In the genomic region with DNA sequence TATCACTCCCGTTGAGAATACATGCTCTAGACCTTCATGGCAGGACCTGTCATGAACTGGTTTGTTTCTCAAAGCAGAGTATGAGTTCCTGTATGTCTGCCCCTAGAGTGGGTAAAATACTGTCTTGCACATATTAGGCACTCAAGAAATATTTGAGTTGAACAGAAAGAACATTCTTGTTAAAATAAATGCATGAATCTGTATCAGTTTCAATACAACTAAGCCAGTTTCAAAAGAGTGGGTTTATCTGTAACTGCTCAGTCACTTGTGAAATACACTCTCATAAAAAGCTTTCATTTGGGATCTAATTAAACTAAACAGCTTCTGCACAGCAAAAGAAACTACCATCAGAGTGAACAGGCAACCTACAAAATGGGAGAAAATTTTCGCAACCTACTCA, we compare ENCODE assay signal across 18 cellular contexts.
DNase-seq lines count a peak whose midpoint lies in the region; ATAC-seq and TF ChIP-seq lines count a peak whose summit lies in the region.
"Had no signal": no experiment of that assay in that cellular context is flagged by ENCODE, and none has a peak within 500 bp of the region (broad histone marks: within the 10 kb centered on the region; RNA-seq: fewer than 3 reads in every experiment).

No MANE protein-coding gene starts in this region.

- no peak for TF ChIP-seq CTCF in GM10248 (IDR thresholded peaks at IDR 0.05; ENCODE audit: control extremely low read depth, extremely low read depth, low read depth, missing control alignments)
- no peak for TF ChIP-seq CTCF in esophagus squamous epithelium (IDR thresholded peaks at IDR 0.05)
- no peak for TF ChIP-seq CTCF in CD8-positive, alpha-beta T cell (IDR thresholded peaks at IDR 0.05)
- TF ChIP-seq CTCF in prostate gland (IDR thresholded peaks at IDR 0.05) = no peak

- no peak for TF ChIP-seq POLR2A in esophagus squamous epithelium (IDR thresholded peaks at IDR 0.05)
- no peak for TF ChIP-seq POLR2A in prostate gland (IDR thresholded peaks at IDR 0.05)

- peak; percentile 48 for DNase-seq in GM10248 (ENCODE audit: extremely low spot score)
- DNase-seq in left ventricle myocardium superior = no peak
- DNase-seq in esophagus squamous epithelium (lab: John Stamatoyannopoulos, UW) = no peak
- no peak for DNase-seq in CD8-positive, alpha-beta T cell
- no peak for DNase-seq in prostate gland (ENCODE audit: low spot score)
- DNase-seq: activated naive CD4-positive, alpha-beta T cell treated with anti-CD3 and anti-CD28 coated beads for 36 hours; DND-41; GOT3; naive B cell; NCI-H2107; stimulated activated CD8-positive, alpha-beta memory T cell treated with anti-CD3 and anti-CD28 coated beads, Interleukin-4, amount 100 ng/mL, for 48 hours; WERI-Rb-1 had no signal

- no peaks in the 10 kb centered on the region for H3K36me3 Mint-ChIP-seq in CD8-positive, alpha-beta T cell
- H3K36me3 Mint-ChIP-seq: IgD-negative memory B cell, naive B cell had no signal

- H3K27ac ChIP-seq in esophagus squamous epithelium = no peak overlapping the region
- H3K27ac ChIP-seq in CD8-positive, alpha-beta T cell (ENCODE audit: low read depth, low read length) = no peak overlapping the region
- no peak overlapping the region for H3K27ac ChIP-seq in prostate gland
- H3K27ac ChIP-seq: RWPE1, WERI-Rb-1 had no signal

- no peaks in the 10 kb centered on the region for H3K4me1 Mint-ChIP-seq in CD8-positive, alpha-beta T cell (ENCODE audit: low read depth)
- H3K4me1 Mint-ChIP-seq: IgD-negative memory B cell, naive B cell had no signal

- no peak overlapping the region for H3K4me3 ChIP-seq in esophagus squamous epithelium
- H3K4me3 ChIP-seq in CD8-positive, alpha-beta T cell (ENCODE audit: low read depth, low read length) = no peak overlapping the region
- H3K4me3 ChIP-seq in prostate gland = no peak overlapping the region
- H3K4me3 ChIP-seq: smooth muscle cell had no signal

- H3K4me1 ChIP-seq in esophagus squamous epithelium (no peaks in the 10 kb centered on the region), prostate gland (replicated peaks) (no peaks in the 10 kb centered on the region)
- H3K4me1 ChIP-seq in CD8-positive, alpha-beta T cell (ENCODE audit: insufficient read depth, low read length) = no peaks in the 10 kb centered on the region

- no peak overlapping the region for H3K4me3 Mint-ChIP-seq in CD8-positive, alpha-beta T cell
- H3K4me3 Mint-ChIP-seq: activated naive CD4-positive, alpha-beta T cell treated with anti-CD3 and anti-CD28 coated beads for 36 hours; IgD-negative memory B cell; naive B cell had no signal

- H3K27me3 Mint-ChIP-seq in CD8-positive, alpha-beta T cell (ENCODE audit: low read depth) = no peaks in the 10 kb centered on the region
- H3K27me3 Mint-ChIP-seq: IgD-negative memory B cell had no signal

- no peaks in the 10 kb centered on the region for H3K9me3 ChIP-seq in esophagus squamous epithelium
- H3K9me3 ChIP-seq in CD8-positive, alpha-beta T cell (ENCODE audit: low read length) = no peaks in the 10 kb centered on the region
- no peaks in the 10 kb centered on the region for H3K9me3 ChIP-seq in prostate gland

- no peak overlapping the region for H3K27ac Mint-ChIP-seq in CD8-positive, alpha-beta T cell
- H3K27ac Mint-ChIP-seq: activated naive CD4-positive, alpha-beta T cell treated with anti-CD3 and anti-CD28 coated beads for 36 hours; IgD-negative memory B cell; naive B cell had no signal

- WGBS in esophagus squamous epithelium, 2 donors = 81 to 93% methylated on average over 2 of the region's 2 CpGs
- 79% methylated on average over 2 of the region's 2 CpGs for WGBS in prostate gland

- CTCF ChIA-PET in GM10248 (lab: Yijun Ruan, JAX) = no interaction called here
- CTCF ChIA-PET in CD8-positive, alpha-beta T cell (lab: Charles Lee) = no interaction called here

- H3K27me3 ChIP-seq in esophagus squamous epithelium = no peaks in the 10 kb centered on the region
- no peaks in the 10 kb centered on the region for H3K27me3 ChIP-seq in CD8-positive, alpha-beta T cell (ENCODE audit: insufficient read depth, low read length)
- no peaks in the 10 kb centered on the region for H3K27me3 ChIP-seq in prostate gland (replicated peaks; ENCODE audit: insufficient read depth)

- H3K9me3 Mint-ChIP-seq in CD8-positive, alpha-beta T cell = peaks cover 3% of the 10 kb centered on the region

- ATAC-seq in GM19023 (IDR thresholded peaks at IDR 0.05; ENCODE audit: unreplicated experiment) (peak; percentile 82), GM21786 (IDR thresholded peaks at IDR 0.05; ENCODE audit: unreplicated experiment) (peak; percentile 89), HG03139 (IDR thresholded peaks at IDR 0.05; ENCODE audit: unreplicated experiment) (peak; percentile 71), left ventricle myocardium superior (no peak)
- ATAC-seq in CD8-positive, alpha-beta T cell = no peak

- no peaks in the 10 kb centered on the region for H3K36me3 ChIP-seq in esophagus squamous epithelium
- H3K36me3 ChIP-seq in CD8-positive, alpha-beta T cell (ENCODE audit: insufficient read depth, low read length) = no peaks in the 10 kb centered on the region
- no peaks in the 10 kb centered on the region for H3K36me3 ChIP-seq in prostate gland
- H3K36me3 ChIP-seq: WERI-Rb-1 had no signal

- intact Hi-C loops in left ventricle myocardium superior (cut with micrococcal nuclease) = no loop called here
- intact Hi-C loops in esophagus squamous epithelium (cut with DNase I) = no loop called here
- intact Hi-C loops in CD8-positive, alpha-beta T cell (cut with DNase I, micrococcal nuclease) = no loop called here
- intact Hi-C loops in prostate gland (cut with DNase I) = no loop called here

- POLR2A ChIA-PET in GM10248 (lab: Yijun Ruan, JAX) = no interaction called here
- POLR2A ChIA-PET in CD8-positive, alpha-beta T cell (lab: Charles Lee) = no interaction called here

Comparison
In these comparisons a context has a peak if more than half of its experiments do, and no peak if none do; other contexts are left out.
1. ATAC-seq: peak in GM19023 (single experiment), GM21786 (single experiment) and HG03139 (single experiment); none in left ventricle myocardium superior (single experiment) and CD8-positive, alpha-beta T cell (single experiment).